23 cellular contexts compared by ENCODE assay signal in the genomic region with DNA sequence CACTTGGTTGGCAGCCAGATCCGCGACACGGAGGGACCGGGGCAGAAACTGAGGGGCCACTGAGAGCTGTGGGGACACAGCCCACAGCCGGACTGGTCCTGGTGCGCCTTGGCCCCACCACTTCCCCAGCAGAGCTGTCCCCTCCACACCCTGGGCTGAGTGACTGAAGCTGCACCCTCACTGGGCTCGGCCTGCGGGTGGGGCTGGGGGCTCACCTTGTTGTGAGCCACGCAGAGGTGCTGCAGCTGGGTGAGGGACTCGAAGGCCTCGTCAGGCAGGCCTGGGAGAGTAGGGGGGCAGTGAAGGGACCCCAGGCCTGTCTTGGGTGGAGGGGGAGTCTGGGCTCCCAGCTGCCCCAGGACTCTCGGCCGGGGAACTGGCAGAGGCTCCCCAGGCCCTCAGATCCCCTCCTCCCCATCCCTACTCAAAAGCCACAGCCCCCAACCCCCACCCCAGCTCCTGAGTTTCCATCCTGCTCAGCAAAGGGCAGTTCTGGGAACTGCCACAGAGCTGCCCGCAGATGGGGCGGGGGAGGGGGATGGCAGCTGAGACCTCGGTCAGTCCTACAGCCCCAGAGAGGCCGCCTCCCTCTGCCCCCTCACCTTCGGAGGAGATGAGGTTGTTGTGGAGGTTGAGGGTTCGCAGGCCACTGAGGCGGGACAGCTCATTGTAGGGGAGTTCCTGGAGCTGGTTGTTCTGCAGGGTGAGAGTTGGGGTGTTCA. TPM values are rescaled to one million over a fixed set of nuclear protein-coding genes. Genes with fewer than 3 reads are reported as not detected.
DNase-seq lines count a peak whose midpoint lies in the region; ATAC-seq, FAIRE-seq and TF ChIP-seq lines count a peak whose summit lies in the region.
"Had no signal": no experiment of that assay in that cellular context is flagged by ENCODE, and none has a peak within 500 bp of the region (broad histone marks: within the 10 kb centered on the region; RNA-seq: fewer than 3 reads in every experiment).

No MANE protein-coding gene starts in this region.

- no peaks in the 10 kb centered on the region for H3K9me3 ChIP-seq in BE2C
- H3K9me3 ChIP-seq in H9 (ENCODE audit: control insufficient read depth, low read depth, low read length) = no peaks in the 10 kb centered on the region
- H3K9me3 ChIP-seq in astrocyte (ENCODE audit: insufficient read depth, low read depth, low read length) = no peaks in the 10 kb centered on the region
- no peaks in the 10 kb centered on the region for H3K9me3 ChIP-seq in mesenchymal stem cell (ENCODE audit: control insufficient read depth, low read length)
- no peaks in the 10 kb centered on the region for H3K9me3 ChIP-seq in tibial nerve
- H3K9me3 ChIP-seq: left ventricle myocardium inferior, mucosa of descending colon, SJSA1, upper lobe of right lung had no signal

- H3K18ac ChIP-seq in H9 (ENCODE audit: insufficient read length, low read depth, low read length) (peak overlapping the region; percentile 1), mesenchymal stem cell (ENCODE audit: low read depth in 1 of 2, low read length in 2 of 2) (peak overlapping the region; percentile 18 to 53)

- H3K9ac ChIP-seq in H9 (ENCODE audit: extremely low read depth, insufficient read length, low read length) (no peak overlapping the region), astrocyte (ENCODE audit: low read length) (no peak overlapping the region), mesenchymal stem cell (ENCODE audit: low read length) (no peak overlapping the region)

- H3K27ac ChIP-seq in H9 (ENCODE audit: insufficient read length, low read depth, low read length) = no peak overlapping the region
- H3K27ac ChIP-seq in astrocyte (ENCODE audit: low read depth, low read length) = no peak overlapping the region
- no peak overlapping the region for H3K27ac ChIP-seq in mesenchymal stem cell (ENCODE audit: low read length, poor library complexity, severe bottlenecking)
- no peak overlapping the region for H3K27ac ChIP-seq in tibial nerve
- H3K27ac ChIP-seq: left ventricle myocardium inferior, SJSA1, upper lobe of right lung had no signal

- ATAC-seq in HG02981 (IDR thresholded peaks at IDR 0.05; ENCODE audit: unreplicated experiment) (no peak), HG03520 (IDR thresholded peaks at IDR 0.05; ENCODE audit: unreplicated experiment) (no peak)
- ATAC-seq: activated CD4-positive, alpha-beta T cell treated with anti-CD3 and anti-CD28 coated beads for 36 hours; HCT116; mucosa of descending colon; sciatic nerve; stimulated activated naive CD8-positive, alpha-beta T cell treated with anti-CD3 and anti-CD28 coated beads, Interleukin-15, amount 100 ng/mL, for 72 hours; upper lobe of right lung had no signal

- H2AK5ac ChIP-seq in H9 (ENCODE audit: insufficient read length, low read length) = no peak overlapping the region
- H2AK5ac ChIP-seq in mesenchymal stem cell (ENCODE audit: low read length, severe bottlenecking) = no peak overlapping the region

- H3K14ac ChIP-seq in H9 (ENCODE audit: insufficient read depth, low read length) = peak overlapping the region; percentile 14
- H3K14ac ChIP-seq in mesenchymal stem cell (ENCODE audit: low read length in 2 of 2) = peak overlapping the region in 1 of 2 experiments; percentile 41

- peaks cover 3% of the 10 kb centered on the region; the same call in 1 of the 2 replicates for H3K4me1 ChIP-seq in BE2C
- H3K4me1 ChIP-seq in H9 (ENCODE audit: insufficient read depth, low read length) = peaks cover 3% of the 10 kb centered on the region; the same call in 1 of the 2 replicates
- H3K4me1 ChIP-seq in astrocyte (ENCODE audit: insufficient read depth, low read length) = peaks cover 9% of the 10 kb centered on the region
- H3K4me1 ChIP-seq in mesenchymal stem cell (ENCODE audit: control insufficient read depth, insufficient read depth, low read depth, low read length) = peaks cover 16% of the 10 kb centered on the region
- H3K4me1 ChIP-seq in tibial nerve = peaks cover 0 to 15% (median 5%) of the 10 kb centered on the region in 4 donors
- H3K4me1 ChIP-seq: upper lobe of right lung had no signal

- no peaks in the 10 kb centered on the region for H3K9me3 Mint-ChIP-seq in H9
- no peaks in the 10 kb centered on the region for H3K9me3 Mint-ChIP-seq in astrocyte (ENCODE audit: unreplicated experiment)
- H3K9me3 Mint-ChIP-seq: stimulated activated naive CD8-positive, alpha-beta T cell treated with anti-CD3 and anti-CD28 coated beads, Interleukin-15, amount 100 ng/mL, for 72 hours; T-helper 2 cell treated with Interferon-gamma antibody and Interleukin-4, amounts not matched to agents 5 μg/mL and 100 μg/mL, for 36 hours had no signal

- H3K23ac ChIP-seq in H9 (ENCODE audit: insufficient read length, low read depth, low read length) = no peak overlapping the region
- no peak overlapping the region for H3K23ac ChIP-seq in mesenchymal stem cell (ENCODE audit: low read length in 2 of 2)

- no peak overlapping the region for H4K91ac ChIP-seq in H9 (ENCODE audit: insufficient read length, low read depth, low read length)
- peak overlapping the region; percentile 81 for H4K91ac ChIP-seq in mesenchymal stem cell (ENCODE audit: low read length)

- no peak overlapping the region for H2BK20ac ChIP-seq in H9 (ENCODE audit: low read depth, low read length, poor library complexity, severe bottlenecking)

- H3K36me3 ChIP-seq in BE2C (no peaks in the 10 kb centered on the region), astrocyte (ENCODE audit: insufficient read depth, low read length) (no peaks in the 10 kb centered on the region), mesenchymal stem cell (ENCODE audit: control insufficient read depth in 1 of 2, insufficient read depth in 2 of 2, low read depth in 1 of 2, low read length in 2 of 2) (peaks cover 5 to 14% of the 10 kb centered on the region in 2 experiments), tibial nerve (peaks cover 0 to 11% (median 0%) of the 10 kb centered on the region in 3 donors)
- H3K36me3 ChIP-seq: SJSA1, upper lobe of right lung had no signal

- H2AFZ ChIP-seq in H9 (ENCODE audit: low read length) (no peak overlapping the region), astrocyte (ENCODE audit: low read depth, low read length) (no peak overlapping the region), mesenchymal stem cell (ENCODE audit: low read depth, low read length) (no peak overlapping the region)

- no peak for FAIRE-seq in astrocyte (lab: Jason Lieb, UNC)
- no peak for FAIRE-seq in HTR-8/SVneo (lab: Jason Lieb, UNC)

- H3K4me2 ChIP-seq in H9 (ENCODE audit: insufficient read depth, insufficient read length, low read length) (no peak overlapping the region), astrocyte (ENCODE audit: low read length) (no peak overlapping the region), mesenchymal stem cell (ENCODE audit: low read length, poor library complexity, severe bottlenecking) (no peak overlapping the region)

- H2BK5ac ChIP-seq in H9 (ENCODE audit: insufficient read length, low read length) = no peak overlapping the region
- no peak overlapping the region for H2BK5ac ChIP-seq in mesenchymal stem cell (ENCODE audit: low read depth, low read length, poor library complexity, severe bottlenecking)

- H2BK12ac ChIP-seq in H9 (ENCODE audit: insufficient read length, low read depth, low read length) (no peak overlapping the region), mesenchymal stem cell (ENCODE audit: low read length in 2 of 2) (peak overlapping the region; percentile 33 to 71)

- H4K8ac ChIP-seq in H9 (replicated peaks; ENCODE audit: insufficient read length, low read depth, low read length) (no peak overlapping the region), mesenchymal stem cell (ENCODE audit: low read length) (peak overlapping the region; percentile 77)

- no peaks in the 10 kb centered on the region for H3K79me2 ChIP-seq in H9 (ENCODE audit: insufficient read depth, low read length)
- H3K79me2 ChIP-seq in astrocyte (ENCODE audit: insufficient read depth, low read length) = no peaks in the 10 kb centered on the region

- H3K4ac ChIP-seq in H9 (ENCODE audit: low read depth, low read length) (no peak overlapping the region), mesenchymal stem cell (ENCODE audit: low read depth in 1 of 2, low read length in 2 of 2) (no peak overlapping the region)

- H4K20me1 ChIP-seq in H9 (ENCODE audit: control insufficient read depth, insufficient read depth, insufficient read length) (peaks cover 5% of the 10 kb centered on the region), astrocyte (ENCODE audit: insufficient read depth, low read length) (peaks cover 7% of the 10 kb centered on the region)

- no peak overlapping the region for H4K5ac ChIP-seq in H9 (ENCODE audit: insufficient read length, low read depth, low read length)

- TF ChIP-seq CTCF in BE2C (IDR thresholded peaks at IDR 0.05; ENCODE audit: low read depth, low read length) = no peak
- TF ChIP-seq CTCF in H9 (conservative IDR thresholded peaks at IDR 0.05) = no peak
- no peak for TF ChIP-seq CTCF in astrocyte (IDR thresholded peaks at IDR 0.05; ENCODE audit: insufficient read depth, low read depth, low read length)
- no peak for TF ChIP-seq CTCF in tibial nerve (IDR thresholded peaks at IDR 0.05)

- no peak overlapping the region for H3K4me3 ChIP-seq in BE2C (ENCODE audit: low read depth, low read length)
- H3K4me3 ChIP-seq in astrocyte (ENCODE audit: insufficient read depth, low read depth, low read length) = no peak overlapping the region
- no peak overlapping the region for H3K4me3 ChIP-seq in mesenchymal stem cell (ENCODE audit: insufficient read depth in 1 of 2, low read depth in 1 of 2, low read length in 2 of 2)
- no peak overlapping the region for H3K4me3 ChIP-seq in tibial nerve
- H3K4me3 ChIP-seq: left ventricle myocardium inferior, mucosa of descending colon, SJSA1, upper lobe of right lung had no signal

- H3K27me3 Mint-ChIP-seq in H9 (ENCODE audit: low read depth) (no peaks in the 10 kb centered on the region; the same call in 1 of the 2 replicates), astrocyte (ENCODE audit: low read depth, unreplicated experiment) (peaks cover 8% of the 10 kb centered on the region)

- no peak overlapping the region for H3T11ph ChIP-seq in H9 (ENCODE audit: low read length)

- DNase-seq in BE2C = peak; percentile 45
- DNase-seq in H9 = peak; percentile 71
- no peak for DNase-seq in astrocyte (ENCODE audit: low read depth)
- no peak for DNase-seq in mesenchymal stem cell
- no peak for DNase-seq in HTR-8/SVneo (ENCODE audit: insufficient read length, low spot score)
- no peak for DNase-seq in tibial nerve (ENCODE audit: low spot score in 2 of 2)
- DNase-seq: activated CD4-positive, alpha-beta T cell treated with anti-CD3 and anti-CD28 coated beads for 36 hours; left ventricle myocardium inferior; mucosa of descending colon; NCI-H524 treated with DMSO at 0.1 percent for 48 hours; occipital lobe; stimulated activated CD4-positive, alpha-beta T cell treated with anti-CD3 and anti-CD28 coated beads, Interleukin-1b, Interleukin-23, amount 100 ng/mL, for 48 hours; stimulated activated naive CD8-positive, alpha-beta T cell treated with anti-CD3 and anti-CD28 coated beads, Interleukin-15, amount 100 ng/mL, for 72 hours; upper lobe of right lung had no signal

- no peak for TF ChIP-seq EP300 in tibial nerve (IDR thresholded peaks at IDR 0.05)

- no peak overlapping the region for H2BK120ac ChIP-seq in H9 (ENCODE audit: low read depth, low read length, poor library complexity, severe bottlenecking)
- H2BK120ac ChIP-seq in mesenchymal stem cell (ENCODE audit: low read depth, low read length) = no peak overlapping the region

- H3K4me1 Mint-ChIP-seq in H9 = peaks cover 14 to 29% of the 10 kb centered on the region in 2 experiments
- H3K4me1 Mint-ChIP-seq in astrocyte (ENCODE audit: low read depth, unreplicated experiment) = peaks cover 2% of the 10 kb centered on the region

- H3K27me3 ChIP-seq in BE2C = no peaks in the 10 kb centered on the region
- H3K27me3 ChIP-seq in H9 (ENCODE audit: insufficient read depth, low read length) = no peaks in the 10 kb centered on the region
- H3K27me3 ChIP-seq in astrocyte (ENCODE audit: insufficient read depth, low read length) = peaks cover 4% of the 10 kb centered on the region
- peaks cover 4 to 37% of the 10 kb centered on the region in 2 experiments for H3K27me3 ChIP-seq in mesenchymal stem cell (ENCODE audit: control insufficient read depth in 1 of 2, insufficient read depth in 1 of 2, low read length in 2 of 2)
- peaks cover 0 to 30% of the 10 kb centered on the region in 2 donors for H3K27me3 ChIP-seq in tibial nerve
- H3K27me3 ChIP-seq: SJSA1, upper lobe of right lung had no signal

- H3K56ac ChIP-seq in H9 (ENCODE audit: insufficient read length, low read depth, low read length) = no peak overlapping the region

- TF ChIP-seq POLR2A in tibial nerve (IDR thresholded peaks at IDR 0.05) = no peak

- peak overlapping the region in 1 of 2 experiments; percentile 42; a peak in 3 of 5 replicates for H3K4me3 Mint-ChIP-seq in H9
- no peak overlapping the region for H3K4me3 Mint-ChIP-seq in astrocyte (ENCODE audit: unreplicated experiment)
- H3K4me3 Mint-ChIP-seq: activated CD4-positive, alpha-beta T cell treated with anti-CD3 and anti-CD28 coated beads for 36 hours; stimulated activated naive CD8-positive, alpha-beta T cell treated with anti-CD3 and anti-CD28 coated beads, Interleukin-15, amount 100 ng/mL, for 72 hours; T-helper 2 cell treated with Interferon-gamma antibody and Interleukin-4, amounts not matched to agents 5 μg/mL and 100 μg/mL, for 36 hours had no signal

- H3K79me1 ChIP-seq in H9 (ENCODE audit: insufficient read depth, low read depth, low read length, poor library complexity, severe bottlenecking) = no peaks in the 10 kb centered on the region
- H3K79me1 ChIP-seq in mesenchymal stem cell (replicated peaks; ENCODE audit: low read length, poor library complexity, severe bottlenecking) = no peaks in the 10 kb centered on the region

- no CpG with 5 or more reads among the region's 20 CpGs for WGBS in H9 (ENCODE audit: extremely low coverage, insufficient read length, low lambda C conversion rate)
- WGBS in mesenchymal stem cell = 76% methylated on average over 8 of the region's 20 CpGs
- WGBS in tibial nerve, 2 donors = 56 to 70% methylated on average over 16 to 19 of the region's 20 CpGs

- H3K36me3 Mint-ChIP-seq in H9 (ENCODE audit: insufficient read depth in 1 of 3, low read depth in 3 of 3) (no peaks in the 10 kb centered on the region; a peak in 1 of 7 replicates), astrocyte (ENCODE audit: low read depth, unreplicated experiment) (peaks cover 1% of the 10 kb centered on the region)

- no peaks in the 10 kb centered on the region for H3K23me2 ChIP-seq in H9 (ENCODE audit: insufficient read length, low read depth, low read length, poor library complexity, severe bottlenecking)

- H2BK15ac ChIP-seq in H9 (ENCODE audit: low read depth, low read length) (no peak overlapping the region), mesenchymal stem cell (ENCODE audit: low read depth, poor library complexity, severe bottlenecking) (no peak overlapping the region)

- H3K27ac Mint-ChIP-seq in H9 (no peak overlapping the region), astrocyte (ENCODE audit: unreplicated experiment) (peak overlapping the region; percentile 12)
- H3K27ac Mint-ChIP-seq: activated CD4-positive, alpha-beta T cell treated with anti-CD3 and anti-CD28 coated beads for 36 hours; T-helper 2 cell treated with Interferon-gamma antibody and Interleukin-4, amounts not matched to agents 5 μg/mL and 100 μg/mL, for 36 hours had no signal

RNA-seq across cellular contexts. Expression of gene PODNL1, which starts 2.3 kb away (rescaled TPM):
- polyA plus RNA-seq in BE2C (2012; ENCODE audit: insufficient read depth, insufficient read length, low read depth) = 1.9 TPM
- total RNA-seq in H9 (2021) (0.68 TPM in 2 replicates), astrocyte (3.3 and 3.7 TPM in 2 replicates), tibial nerve (10 to 100 TPM in 3 of 4 donors, 1 to 10 TPM in 1; 9.4 to 45.7 (median 20.7) TPM)
- 4.7 TPM for polyA plus RNA-seq in mesenchymal stem cell (2013, experiment 1 of 2)
- 3.7 TPM for polyA plus RNA-seq in mesenchymal stem cell (2013, experiment 2 of 2)
- total RNA-seq: occipital lobe had no signal

RNA-seq across cellular contexts. Expression of gene DCAF15, which starts 16.4 kb away (rescaled TPM):
- polyA plus RNA-seq in BE2C (2012; ENCODE audit: insufficient read depth, insufficient read length, low read depth) = 160 TPM
- total RNA-seq in H9 (2021) (82.2 and 82.5 TPM in 2 replicates), astrocyte (29.6 and 32.2 TPM in 2 replicates), tibial nerve (10 to 100 TPM; 14.3 to 31.5 (median 19.3) TPM)
- 14.8 TPM for polyA plus RNA-seq in mesenchymal stem cell (2013, experiment 1 of 2)
- polyA plus RNA-seq in mesenchymal stem cell (2013, experiment 2 of 2) = 14.2 TPM

RNA-seq across cellular contexts. Expression of gene CC2D1A, which starts 29.9 kb away (rescaled TPM):
- polyA plus RNA-seq in BE2C (2012; ENCODE audit: insufficient read depth, insufficient read length, low read depth) = 20.2 TPM
- total RNA-seq in H9 (2021) (42.7 and 48.5 TPM in 2 replicates), astrocyte (22.6 and 27.3 TPM in 2 replicates), tibial nerve (10 to 100 TPM; 42.7 to 99.3 (median 56.0) TPM)
- 15.2 TPM for polyA plus RNA-seq in mesenchymal stem cell (2013, experiment 1 of 2)
- polyA plus RNA-seq in mesenchymal stem cell (2013, experiment 2 of 2) = 15.0 TPM

RNA-seq across cellular contexts. Expression of gene BRME1, which starts 30.0 kb away (rescaled TPM):
- 3.8 TPM for polyA plus RNA-seq in BE2C (2012; ENCODE audit: insufficient read depth, insufficient read length, low read depth)
- total RNA-seq in H9 (2021) = 4.7 and 6.7 TPM in 2 replicates
- 0.68 and 0.91 TPM in 2 replicates for total RNA-seq in astrocyte
- 0.22 TPM for polyA plus RNA-seq in mesenchymal stem cell (2013, experiment 1 of 2)
- 0.22 TPM for polyA plus RNA-seq in mesenchymal stem cell (2013, experiment 2 of 2)
- 1 to 10 TPM in 3 of 4 donors, not detected in 1; 1.5 to 3.3 (median 3.0) TPM for total RNA-seq in tibial nerve

RNA-seq across cellular contexts. Expression of gene NANOS3, which starts 59.0 kb away (rescaled TPM):
- 3.6 TPM for polyA plus RNA-seq in BE2C (2012; ENCODE audit: insufficient read depth, insufficient read length, low read depth)
- total RNA-seq in H9 (2021) (not detected in 2 replicates), astrocyte (1.1 and 2.9 TPM in 2 replicates), tibial nerve (not detected)
- polyA plus RNA-seq in mesenchymal stem cell (2013, experiment 1 of 2) = 1.4 TPM
- 3.1 TPM for polyA plus RNA-seq in mesenchymal stem cell (2013, experiment 2 of 2)
- total RNA-seq: fibroblast of villous mesenchyme, HT1080, OCI-LY7, upper lobe of right lung had no signal

Comparison
In these comparisons a context has a peak if more than half of its experiments do, and no peak if none do; other contexts are left out.
1. DNase-seq: peak in BE2C (single experiment) and H9 (single experiment); none in astrocyte (single experiment), mesenchymal stem cell (single experiment), HTR-8/SVneo (single experiment) and tibial nerve (0 of 2).